Comparison of ENCODE assay signal across 36 cellular contexts in the genomic region with DNA sequence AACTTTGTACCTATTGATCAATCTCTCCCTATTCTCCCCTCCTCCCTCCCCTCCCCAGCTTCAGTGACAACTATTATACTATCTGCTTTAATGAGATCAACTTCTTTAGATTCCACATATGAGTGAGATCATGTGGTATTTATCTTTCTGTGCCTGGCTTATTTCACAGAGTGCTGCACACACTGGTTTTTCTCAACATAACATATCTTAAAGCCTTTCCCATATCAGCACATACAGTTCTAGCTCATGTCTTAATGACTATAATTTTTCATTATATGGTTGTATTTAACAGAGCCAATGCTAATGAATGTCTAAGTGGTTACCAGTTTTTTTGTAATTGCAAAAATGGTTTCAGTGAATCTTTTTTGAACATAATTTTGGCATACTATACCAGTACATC.
"Had no signal": no experiment of that assay in that cellular context is flagged by ENCODE, and none has a peak within 500 bp of the region (broad histone marks: within the 10 kb centered on the region; RNA-seq: fewer than 3 reads in every experiment).

No MANE protein-coding gene starts in this region.

- H3K4me1 ChIP-seq: foreskin keratinocyte, gastrocnemius medialis had no signal

- DNase-seq: activated B cell treated with CpG ODN at 0.5 μM for 24 hours; activated CD4-positive, alpha-beta memory T cell treated with anti-CD3 and anti-CD28 coated beads for 36 hours; activated CD4-positive, alpha-beta T cell treated with anti-CD3 and anti-CD28 coated beads for 48 hours; activated CD8-positive, alpha-beta memory T cell treated with anti-CD3 and anti-CD28 coated beads, Interleukin-2, amount 10 ng/mL, durations not matched to agents 7 days and 5 days; activated CD8-positive, alpha-beta memory T cell treated with anti-CD3 and anti-CD28 coated beads, Interleukin-2, amount 50 U/mL, for 4 hours; activated CD8-positive, alpha-beta T cell treated with anti-CD3 and anti-CD28 coated beads, Interleukin-2, amount 10 ng/mL, durations not matched to agents 7 days and 5 days; activated effector memory CD4-positive, alpha-beta T cell treated with anti-CD3 and anti-CD28 coated beads, Interleukin-2, amount 50 U/mL, for 16 hours; activated naive CD4-positive, alpha-beta T cell treated with anti-CD3 and anti-CD28 coated beads for 36 hours; activated naive CD8-positive, alpha-beta T cell treated with anti-CD3 and anti-CD28 coated beads for 36 hours; activated naive CD8-positive, alpha-beta T cell treated with anti-CD3 and anti-CD28 coated beads, Interleukin-2, amount 50 U/mL, for 24 hours; activated T-cell treated with anti-CD3 and anti-CD28 coated beads, Interleukin-2, amount 50 U/mL, for 1 hour; activated T-cell treated with anti-CD3 and anti-CD28 coated beads, Interleukin-2, amount 50 U/mL, for 48 hours; amniotic stem cell; anterior cingulate cortex; brain microvascular endothelial cell; dorsolateral prefrontal cortex; effector memory CD4-positive, alpha-beta T cell; endodermal cell; foreskin keratinocyte; gastrocnemius medialis; glutamatergic neuron; heart left ventricle; hypothalamus; T1000; WERI-Rb-1 had no signal

- H3K4me3 Mint-ChIP-seq: activated B cell treated with CpG ODN at 0.5 μM for 24 hours; activated CD4-positive, alpha-beta memory T cell treated with anti-CD3 and anti-CD28 coated beads for 36 hours; activated CD8-positive, alpha-beta memory T cell treated with anti-CD3 and anti-CD28 coated beads, Interleukin-2, amount 10 ng/mL, durations not matched to agents 7 days and 5 days; activated CD8-positive, alpha-beta T cell treated with anti-CD3 and anti-CD28 coated beads, Interleukin-2, amount 10 ng/mL, durations not matched to agents 7 days and 5 days; activated naive CD4-positive, alpha-beta T cell treated with anti-CD3 and anti-CD28 coated beads for 36 hours; activated naive CD4-positive, alpha-beta T cell treated with anti-CD3 and anti-CD28 coated beads, Interleukin-2, amount 50 U/mL, for 24 hours; activated naive CD8-positive, alpha-beta T cell treated with anti-CD3 and anti-CD28 coated beads for 36 hours; activated naive CD8-positive, alpha-beta T cell treated with anti-CD3 and anti-CD28 coated beads, Interleukin-2, amount 50 U/mL, for 24 hours; activated T-helper 1 cell treated with anti-CD3 and anti-CD28 coated beads, Interleukin-12 subunit alpha, Interleukin-12 subunit beta, Interleukin-2, Interleukin-4 antibody, amounts not matched to agents 30 ng/mL and 10 ng/mL and 1 ng/mL, durations not matched to agents 14 hours and 24 hours and 36 hours; central memory CD8-positive, alpha-beta T cell; dendritic cell treated with granulocyte-macrophage colony-stimulating factor and Interleukin-4, amounts not matched to agents 40 ng/mL and 50 ng/mL, for 4 days; endodermal cell; T-helper 2 cell treated with Interferon-gamma antibody and Interleukin-4, amounts not matched to agents 5 μg/mL and 100 μg/mL, for 36 hours had no signal

- H3K9me3 ChIP-seq: gastrocnemius medialis, heart left ventricle had no signal

- H3K27me3 ChIP-seq: brain microvascular endothelial cell, dorsolateral prefrontal cortex, foreskin keratinocyte, gastrocnemius medialis, heart left ventricle had no signal

- ATAC-seq: activated CD4-positive, CD25-positive, alpha-beta regulatory T cell treated with anti-CD3 and anti-CD28 coated beads, Interleukin-2, amount 50 U/mL, for 24 hours; activated CD8-positive, alpha-beta memory T cell treated with anti-CD3 and anti-CD28 coated beads, Interleukin-2, amount 10 ng/mL, durations not matched to agents 7 days and 5 days; activated CD8-positive, alpha-beta T cell treated with anti-CD3 and anti-CD28 coated beads, Interleukin-2, amount 10 ng/mL, durations not matched to agents 7 days and 5 days; activated naive CD8-positive, alpha-beta T cell treated with anti-CD3 and anti-CD28 coated beads, Interleukin-2, amount 50 U/mL, for 24 hours; esophagus mucosa; foreskin keratinocyte; gastrocnemius medialis; heart left ventricle had no signal

- H3K9me3 Mint-ChIP-seq: activated B cell treated with CpG ODN at 0.5 μM for 24 hours; activated naive CD4-positive, alpha-beta T cell treated with anti-CD3 and anti-CD28 coated beads, Interleukin-2, amount 50 U/mL, for 24 hours; activated naive CD8-positive, alpha-beta T cell treated with anti-CD3 and anti-CD28 coated beads, Interleukin-2, amount 50 U/mL, for 24 hours; activated T-helper 1 cell treated with anti-CD3 and anti-CD28 coated beads, Interleukin-12 subunit alpha, Interleukin-12 subunit beta, Interleukin-2, Interleukin-4 antibody, amounts not matched to agents 30 ng/mL and 10 ng/mL and 1 ng/mL, durations not matched to agents 14 hours and 24 hours and 36 hours; activated T-helper 2 cell treated with anti-CD3 and anti-CD28 coated beads, Interferon-gamma antibody, Interleukin-2, Interleukin-4, amounts not matched to agents 10 μg/mL and 5 μg/mL and 100 μg/mL, durations not matched to agents 14 hours and 24 hours and 36 hours; T-helper 2 cell treated with Interferon-gamma antibody and Interleukin-4, amounts not matched to agents 5 μg/mL and 100 μg/mL, for 36 hours had no signal

- FAIRE-seq: astrocyte, bronchial epithelial cell had no signal

- H3K27ac ChIP-seq: brain microvascular endothelial cell, coronary artery, dorsolateral prefrontal cortex, foreskin keratinocyte, gastrocnemius medialis, heart left ventricle, WERI-Rb-1 had no signal

- H3K36me3 ChIP-seq: brain microvascular endothelial cell, gastrocnemius medialis, heart left ventricle, WERI-Rb-1 had no signal

- H3K27me3 Mint-ChIP-seq: activated B cell treated with CpG ODN at 0.5 μM for 24 hours; activated CD4-positive, alpha-beta memory T cell treated with anti-CD3 and anti-CD28 coated beads for 36 hours; activated CD8-positive, alpha-beta memory T cell treated with anti-CD3 and anti-CD28 coated beads, Interleukin-2, amount 10 ng/mL, durations not matched to agents 7 days and 5 days; activated naive CD8-positive, alpha-beta T cell treated with anti-CD3 and anti-CD28 coated beads for 36 hours; activated naive CD8-positive, alpha-beta T cell treated with anti-CD3 and anti-CD28 coated beads, Interleukin-2, amount 50 U/mL, for 24 hours; central memory CD8-positive, alpha-beta T cell; dendritic cell treated with granulocyte-macrophage colony-stimulating factor and Interleukin-4, amounts not matched to agents 40 ng/mL and 50 ng/mL, for 4 days had no signal

- H3K36me3 Mint-ChIP-seq: activated CD4-positive, alpha-beta memory T cell treated with anti-CD3 and anti-CD28 coated beads for 36 hours; activated CD8-positive, alpha-beta memory T cell treated with anti-CD3 and anti-CD28 coated beads, Interleukin-2, amount 10 ng/mL, durations not matched to agents 7 days and 5 days; activated naive CD4-positive, alpha-beta T cell treated with anti-CD3 and anti-CD28 coated beads, Interleukin-2, amount 50 U/mL, for 24 hours; activated naive CD8-positive, alpha-beta T cell treated with anti-CD3 and anti-CD28 coated beads for 36 hours had no signal

- H3K4me1 Mint-ChIP-seq: activated B cell treated with CpG ODN at 0.5 μM for 24 hours; activated CD8-positive, alpha-beta memory T cell treated with anti-CD3 and anti-CD28 coated beads, Interleukin-2, amount 10 ng/mL, durations not matched to agents 7 days and 5 days; activated naive CD4-positive, alpha-beta T cell treated with anti-CD3 and anti-CD28 coated beads, Interleukin-2, amount 50 U/mL, for 24 hours; activated naive CD8-positive, alpha-beta T cell treated with anti-CD3 and anti-CD28 coated beads for 36 hours; activated naive CD8-positive, alpha-beta T cell treated with anti-CD3 and anti-CD28 coated beads, Interleukin-2, amount 50 U/mL, for 24 hours; central memory CD8-positive, alpha-beta T cell; endodermal cell had no signal

- H3K4me3 ChIP-seq: coronary artery, dorsolateral prefrontal cortex, gastrocnemius medialis, heart left ventricle had no signal

- H3K27ac Mint-ChIP-seq: activated B cell treated with CpG ODN at 0.5 μM for 24 hours; activated CD4-positive, alpha-beta memory T cell treated with anti-CD3 and anti-CD28 coated beads for 36 hours; activated CD8-positive, alpha-beta memory T cell treated with anti-CD3 and anti-CD28 coated beads, Interleukin-2, amount 10 ng/mL, durations not matched to agents 7 days and 5 days; activated CD8-positive, alpha-beta T cell treated with anti-CD3 and anti-CD28 coated beads, Interleukin-2, amount 10 ng/mL, durations not matched to agents 7 days and 5 days; activated naive CD4-positive, alpha-beta T cell treated with anti-CD3 and anti-CD28 coated beads for 36 hours; activated naive CD4-positive, alpha-beta T cell treated with anti-CD3 and anti-CD28 coated beads, Interleukin-2, amount 50 U/mL, for 24 hours; activated naive CD8-positive, alpha-beta T cell treated with anti-CD3 and anti-CD28 coated beads for 36 hours; activated naive CD8-positive, alpha-beta T cell treated with anti-CD3 and anti-CD28 coated beads, Interleukin-2, amount 50 U/mL, for 24 hours; activated T-helper 1 cell treated with anti-CD3 and anti-CD28 coated beads, Interleukin-12 subunit alpha, Interleukin-12 subunit beta, Interleukin-2, Interleukin-4 antibody, amounts not matched to agents 30 ng/mL and 10 ng/mL and 1 ng/mL, durations not matched to agents 14 hours and 24 hours and 36 hours; activated T-helper 2 cell treated with anti-CD3 and anti-CD28 coated beads, Interferon-gamma antibody, Interleukin-2, Interleukin-4, amounts not matched to agents 10 μg/mL and 5 μg/mL and 100 μg/mL, durations not matched to agents 14 hours and 24 hours and 36 hours; dendritic cell treated with granulocyte-macrophage colony-stimulating factor and Interleukin-4, amounts not matched to agents 40 ng/mL and 50 ng/mL, for 4 days; endodermal cell; T-helper 2 cell treated with Interferon-gamma antibody and Interleukin-4, amounts not matched to agents 5 μg/mL and 100 μg/mL, for 36 hours had no signal
